23 cellular contexts compared by ENCODE assay signal in genomic region chr20:53244711-53245110, GRCh38.
"Had no signal": no experiment of that assay in that cellular context is flagged by ENCODE, and none has a peak within 500 bp of the region (broad histone marks: within the 10 kb centered on the region; RNA-seq: fewer than 3 reads in every experiment).

No MANE protein-coding gene starts in this region.

- H3K36me3 Mint-ChIP-seq: stimulated activated naive B cell treated with anti-CD40 and anti-IgM and Interleukin-4, amounts not matched to agents 10 μg/mL and 1 μg/mL and 100 μg/mL, for 72 hours had no signal

- DNase-seq: islet precursor cell; left ventricle myocardium inferior; midbrain; mucosa of descending colon; naive thymus-derived CD4-positive, alpha-beta T cell; nephron progenitor cell; ovary; right lobe of liver; stimulated activated CD4-positive, alpha-beta T cell treated with anti-CD3 and anti-CD28 coated beads, Interleukin-12 subunit alpha, Interleukin-12 subunit beta, amount 100 ng/mL, for 4 hours; stimulated activated CD4-positive, alpha-beta T cell treated with anti-CD3 and anti-CD28 coated beads, Interleukin-15, amount 100 ng/mL, for 24 hours; stimulated activated CD4-positive, alpha-beta T cell treated with anti-CD3 and anti-CD28 coated beads, Interleukin-2, amount 100 ng/mL, for 24 hours; stimulated activated CD4-positive, alpha-beta T cell treated with anti-CD3 and anti-CD28 coated beads, Interleukin-4, amount 100 ng/mL, for 1 hour; stimulated activated naive B cell treated with anti-CD40 and anti-IgM and Interleukin-4, amounts not matched to agents 10 μg/mL and 1 μg/mL and 100 μg/mL, for 72 hours; stimulated activated naive CD8-positive, alpha-beta T cell treated with anti-CD3 and anti-CD28 coated beads, Interleukin-15, Interleukin-2, amounts not matched to agents 100 U/mL and 50 U/mL, for 24 hours; stomach; testis; thyroid gland; transverse colon; upper lobe of right lung had no signal

- H3K4me2 ChIP-seq: hepatocyte had no signal

- H3K4me1 ChIP-seq: left ventricle myocardium inferior, right atrium auricular region, right lobe of liver, stomach, testis, thyroid gland, transverse colon, upper lobe of right lung had no signal

- H3K27me3 ChIP-seq: hepatocyte, ovary, right atrium auricular region, right lobe of liver, stomach, testis, thyroid gland, transverse colon, upper lobe of right lung had no signal

- H3K27me3 Mint-ChIP-seq: progenitor cell of endocrine pancreas had no signal

- ATAC-seq: mucosa of descending colon; naive thymus-derived CD4-positive, alpha-beta T cell; right lobe of liver; stimulated activated naive B cell treated with anti-CD40 and anti-IgM and Interleukin-4, amounts not matched to agents 10 μg/mL and 1 μg/mL and 100 μg/mL, for 72 hours; stimulated activated naive CD8-positive, alpha-beta T cell treated with anti-CD3 and anti-CD28 coated beads, Interleukin-15, Interleukin-2, amounts not matched to agents 100 U/mL and 50 U/mL, for 24 hours; upper lobe of right lung had no signal

- H3K79me2 ChIP-seq: hepatocyte had no signal

- H3K36me3 ChIP-seq: left ventricle myocardium inferior, ovary, right atrium auricular region, right lobe of liver, stomach, thyroid gland, transverse colon, upper lobe of right lung had no signal

- H3K27ac ChIP-seq: hepatocyte, left ventricle myocardium inferior, ovary, right atrium auricular region, right lobe of liver, stomach, testis, thyroid gland, transverse colon, upper lobe of right lung had no signal

- H3K9me3 Mint-ChIP-seq: nephron progenitor cell; stimulated activated naive B cell treated with anti-CD40 and anti-IgM and Interleukin-4, amounts not matched to agents 10 μg/mL and 1 μg/mL and 100 μg/mL, for 72 hours had no signal

- H2AFZ ChIP-seq: hepatocyte had no signal

- H3K4me3 ChIP-seq: hepatocyte, left ventricle myocardium inferior, lung, mucosa of descending colon, ovary, right atrium auricular region, right lobe of liver, stomach, testis, thyroid gland, transverse colon, upper lobe of right lung had no signal

- H3K27ac Mint-ChIP-seq: nephron progenitor cell; progenitor cell of endocrine pancreas; stimulated activated naive B cell treated with anti-CD40 and anti-IgM and Interleukin-4, amounts not matched to agents 10 μg/mL and 1 μg/mL and 100 μg/mL, for 72 hours had no signal

- H3K4me3 Mint-ChIP-seq: naive thymus-derived CD4-positive, alpha-beta T cell; nephron progenitor cell; stimulated activated naive B cell treated with anti-CD40 and anti-IgM and Interleukin-4, amounts not matched to agents 10 μg/mL and 1 μg/mL and 100 μg/mL, for 72 hours had no signal

- H3K9me3 ChIP-seq: left ventricle myocardium inferior, mucosa of descending colon, ovary, right atrium auricular region, right lobe of liver, stomach, testis, thyroid gland, transverse colon, upper lobe of right lung had no signal

- H3K4me1 Mint-ChIP-seq: nephron progenitor cell; stimulated activated naive B cell treated with anti-CD40 and anti-IgM and Interleukin-4, amounts not matched to agents 10 μg/mL and 1 μg/mL and 100 μg/mL, for 72 hours had no signal
